ENCODE assay signal across 22 cellular contexts in the genomic region with DNA sequence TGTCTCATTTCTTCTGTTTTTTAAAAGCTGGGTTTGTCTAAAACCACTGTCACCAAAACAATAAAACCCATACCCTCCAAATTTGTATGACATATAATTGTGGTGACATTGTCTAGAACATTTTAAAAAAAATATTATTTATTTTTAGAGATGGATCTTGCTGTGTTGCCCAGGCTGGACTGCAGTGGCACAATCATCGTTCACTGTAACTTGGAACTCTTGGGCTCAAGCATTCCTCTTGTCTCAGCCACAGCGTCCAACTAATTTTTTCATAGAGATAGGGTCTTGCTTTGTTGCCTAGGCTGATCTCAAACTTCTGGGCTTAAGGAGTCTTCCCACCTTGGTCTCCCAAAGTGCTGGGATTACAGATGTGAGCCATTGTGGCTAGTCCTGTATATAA.
"Had no signal": no experiment of that assay in that cellular context is flagged by ENCODE, and none has a peak within 500 bp of the region (broad histone marks: within the 10 kb centered on the region; RNA-seq: fewer than 3 reads in every experiment).

No MANE protein-coding gene starts in this region.

- H3K27me3 ChIP-seq: esophagus muscularis mucosa, gastroesophageal sphincter, suprapubic skin, thyroid gland, upper lobe of left lung, uterus had no signal

- H3K4me1 ChIP-seq: prostate gland had no signal

- H3K4me3 ChIP-seq: esophagus muscularis mucosa, gastroesophageal sphincter, lung, prostate gland, suprapubic skin, thyroid gland, upper lobe of left lung, uterus had no signal

- H3K36me3 ChIP-seq: esophagus muscularis mucosa, gastroesophageal sphincter, prostate gland, suprapubic skin, thyroid gland, upper lobe of left lung, uterus had no signal

- H3K9ac ChIP-seq: parathyroid adenoma had no signal

- H3K27ac ChIP-seq: epithelial cell of prostate, parathyroid adenoma, prostate gland, suprapubic skin, thyroid gland had no signal

- H3K9me3 ChIP-seq: esophagus muscularis mucosa, gastroesophageal sphincter, prostate gland, suprapubic skin, thyroid gland, upper lobe of left lung, uterus had no signal

- DNase-seq: cortex of kidney; effector memory CD8-positive, alpha-beta T cell; hippocampal formation; mesenchymal stem cell; midbrain; naive B cell; stimulated activated CD4-positive, alpha-beta T cell treated with anti-CD3 and anti-CD28 coated beads, Interleukin-2, amount 100 ng/mL, for 24 hours; stimulated activated CD4-positive, alpha-beta T cell treated with anti-CD3 and anti-CD28 coated beads, Interleukin-4, amount 100 ng/mL, for 4 hours; stimulated activated naive B cell treated with anti-CD40 and anti-IgM and Interleukin-4, amounts not matched to agents 10 μg/mL and 1 μg/mL and 100 μg/mL, for 72 hours; stimulated activated naive CD8-positive, alpha-beta T cell treated with anti-CD3 and anti-CD28 coated beads, Interleukin-15, amount 100 ng/mL, for 72 hours; thyroid gland; upper lobe of left lung; uterus had no signal

- ATAC-seq: effector memory CD8-positive, alpha-beta T cell; gastroesophageal sphincter; left lobe of liver; sciatic nerve; stimulated activated naive B cell treated with anti-CD40 and anti-IgM and Interleukin-4, amounts not matched to agents 10 μg/mL and 1 μg/mL and 100 μg/mL, for 72 hours; stimulated activated naive CD8-positive, alpha-beta T cell treated with anti-CD3 and anti-CD28 coated beads, Interleukin-15, amount 100 ng/mL, for 72 hours had no signal
